In genomic region chr10:71256661-71257030, GRCh38 we compare ENCODE assay signal across 15 cellular contexts. TPM values are rescaled to one million over a fixed set of nuclear protein-coding genes. Genes with fewer than 3 reads are reported as not detected.
"Had no signal": no experiment of that assay in that cellular context is flagged by ENCODE, and none has a peak within 500 bp of the region (broad histone marks: within the 10 kb centered on the region; RNA-seq: fewer than 3 reads in every experiment).

No MANE protein-coding gene starts in this region.

- H3K27ac ChIP-seq: parathyroid adenoma had no signal

- H3K36me3 ChIP-seq: heart left ventricle, tibial nerve had no signal

- H3K27me3 ChIP-seq: dorsolateral prefrontal cortex, heart left ventricle, tibial nerve had no signal

- FAIRE-seq: endometrium had no signal

- DNase-seq: activated naive CD4-positive, alpha-beta T cell treated with anti-CD3 and anti-CD28 coated beads, Interleukin-2, amount 50 U/mL, for 16 hours; amygdala; foreskin melanocyte; islet precursor cell; left ventricle myocardium superior; mesendoderm; retina had no signal

- H3K4me3 ChIP-seq: dorsolateral prefrontal cortex, heart left ventricle, tibial nerve had no signal

- H3K9ac ChIP-seq: parathyroid adenoma had no signal

- H3K79me2 ChIP-seq: parathyroid adenoma had no signal

- H3K27ac Mint-ChIP-seq: activated T-helper 2 cell treated with anti-CD3 and anti-CD28 coated beads, Interferon-gamma antibody, Interleukin-2, Interleukin-4, amounts not matched to agents 10 μg/mL and 5 μg/mL and 100 μg/mL, durations not matched to agents 14 hours and 24 hours and 36 hours had no signal

- H2AFZ ChIP-seq: parathyroid adenoma had no signal

- H3K4me3 Mint-ChIP-seq: neural crest cell had no signal

- H3K9me3 Mint-ChIP-seq: activated T-helper 2 cell treated with anti-CD3 and anti-CD28 coated beads, Interferon-gamma antibody, Interleukin-2, Interleukin-4, amounts not matched to agents 10 μg/mL and 5 μg/mL and 100 μg/mL, durations not matched to agents 14 hours and 24 hours and 36 hours; neural crest cell had no signal

- H3K9me3 ChIP-seq: heart left ventricle, tibial nerve had no signal

- H3K4me1 ChIP-seq: parathyroid adenoma had no signal

RNA-seq across cellular contexts. Expression of gene UNC5B, which starts 44.3 kb away (rescaled TPM):
- total RNA-seq: activated T-helper 2 cell treated with anti-CD3 and anti-CD28 coated beads, Interferon-gamma antibody, Interleukin-2, Interleukin-4, amounts not matched to agents 10 μg/mL and 5 μg/mL and 100 μg/mL, durations not matched to agents 14 hours and 24 hours and 36 hours; T-helper 2 cell treated with Interferon-gamma antibody and Interleukin-4, amounts not matched to agents 100 ng/mL and 5 ng/mL, for 36 hours had no signal
